ENCODE assay signal across 8 cellular contexts in genomic region chr3:31979006-31979697, GRCh38. TPM values are rescaled to one million over a fixed set of nuclear protein-coding genes. Genes with fewer than 3 reads are reported as not detected.
DNase-seq lines count a peak whose midpoint lies in the region; ATAC-seq and TF ChIP-seq lines count a peak whose summit lies in the region.

No MANE protein-coding gene starts in this region.

- H3K79me2 ChIP-seq in SU-DHL-6 (ENCODE audit: insufficient read depth, low read length), result peaks cover 99% of the 10 kb centered on the region

- peak overlapping the region; percentile 78 for H3K4me3 ChIP-seq in SU-DHL-6 (ENCODE audit: insufficient read depth, low read length, poor library complexity, severe bottlenecking)

- peak overlapping the region in 4 of 5 donors; percentile 31 to 46 (median 37) for H3K4me3 Mint-ChIP-seq in immature natural killer cell

- no peak for TF ChIP-seq POLR2A in GM18505 (IDR thresholded peaks at IDR 0.05; ENCODE audit: borderline replicate concordance, extremely low read depth, insufficient read depth, insufficient read length)

- TF ChIP-seq CTCF in SU-DHL-6 (IDR thresholded peaks at IDR 0.05; ENCODE audit: insufficient read depth, low read length, poor library complexity, severe bottlenecking), result no peak

- no peaks in the 10 kb centered on the region for H3K36me3 Mint-ChIP-seq in immature natural killer cell

- peaks cover 10 to 15% of the 10 kb centered on the region in 2 donors for H3K4me1 Mint-ChIP-seq in immature natural killer cell

- no peaks in the 10 kb centered on the region for H4K20me1 ChIP-seq in SU-DHL-6 (ENCODE audit: low read depth, low read length)

- peaks cover 0 to 2% (median 0%) of the 10 kb centered on the region in 6 donors for H3K9me3 Mint-ChIP-seq in immature natural killer cell

- H3K9ac ChIP-seq in ES-I3 (ENCODE audit: low read depth, low read length) (peak overlapping the region; percentile 8; the same call in 1 of the 2 replicates), SU-DHL-6 (ENCODE audit: low read length) (peak overlapping the region; percentile 96)

- no peak overlapping the region for H3K27ac Mint-ChIP-seq in immature natural killer cell

- peak overlapping the region; percentile 98 for H3K27ac ChIP-seq in SU-DHL-6 (ENCODE audit: low read depth, low read length)

- DNase-seq in immature natural killer cell (no peak), T1000 (lab: John Stamatoyannopoulos, UW) (no peak), NCI-H1417 treated with DMSO at 0.1 percent for 48 hours (lab: John Stamatoyannopoulos, UW) (no peak)

- peaks cover 53% of the 10 kb centered on the region for H3F3A ChIP-seq in SU-DHL-6 (ENCODE audit: insufficient read depth)

- peaks cover 9% of the 10 kb centered on the region for H3K4me1 ChIP-seq in ES-I3 (ENCODE audit: insufficient read depth, low read length)

- no peaks in the 10 kb centered on the region for H3K9me2 ChIP-seq in SU-DHL-6 (replicated peaks; ENCODE audit: insufficient read depth, low read length)

- H3K27me3 Mint-ChIP-seq in immature natural killer cell (ENCODE audit: low read depth in 3 of 3), result peaks cover 15 to 25% (median 19%) of the 10 kb centered on the region in 3 donors

- H3K9me3 ChIP-seq in ES-I3 (ENCODE audit: control insufficient read depth, insufficient read depth, low read length), result no peaks in the 10 kb centered on the region
- H3K9me3 ChIP-seq in SU-DHL-6 (ENCODE audit: insufficient read depth, low read length), result no peaks in the 10 kb centered on the region

- H3K36me3 ChIP-seq in ES-I3 (ENCODE audit: insufficient read depth, low read length), result peaks cover 12% of the 10 kb centered on the region
- 0 out of 2 replicates have a peak, but pooled peaks cover 2% of the 10 kb centered on the region for H3K36me3 ChIP-seq in SU-DHL-6 (ENCODE audit: low read length)

- peak; percentile 47 for ATAC-seq in GM21619 (IDR thresholded peaks at IDR 0.05; ENCODE audit: unreplicated experiment)
- ATAC-seq in GM18505 (IDR thresholded peaks at IDR 0.05; ENCODE audit: unreplicated experiment), result no peak
- ATAC-seq in HG03354 (IDR thresholded peaks at IDR 0.05; ENCODE audit: poor library complexity, severe bottlenecking, unreplicated experiment), result no peak

- H3K27me3 ChIP-seq in SU-DHL-6 (ENCODE audit: low read length), result no peaks in the 10 kb centered on the region

- peak overlapping the region; percentile 93 for H3K4me2 ChIP-seq in SU-DHL-6 (ENCODE audit: low read depth, low read length, poor library complexity, severe bottlenecking)

- H2AFZ ChIP-seq in SU-DHL-6 (ENCODE audit: low read depth, low read length, severe bottlenecking), result no peak overlapping the region

RNA-seq across cellular contexts. Expression of gene OSBPL10, which starts 1.9 kb away (rescaled TPM):
- under 1 TPM in 2 of 3 donors, not detected in 1; 0.19 to 0.50 TPM for polyA plus RNA-seq in immature natural killer cell

RNA-seq across cellular contexts. Expression of gene ZNF860, which starts 2.4 kb away (rescaled TPM):
- not detected for polyA plus RNA-seq in immature natural killer cell
